20 cellular contexts compared by ENCODE assay signal in the genomic region with DNA sequence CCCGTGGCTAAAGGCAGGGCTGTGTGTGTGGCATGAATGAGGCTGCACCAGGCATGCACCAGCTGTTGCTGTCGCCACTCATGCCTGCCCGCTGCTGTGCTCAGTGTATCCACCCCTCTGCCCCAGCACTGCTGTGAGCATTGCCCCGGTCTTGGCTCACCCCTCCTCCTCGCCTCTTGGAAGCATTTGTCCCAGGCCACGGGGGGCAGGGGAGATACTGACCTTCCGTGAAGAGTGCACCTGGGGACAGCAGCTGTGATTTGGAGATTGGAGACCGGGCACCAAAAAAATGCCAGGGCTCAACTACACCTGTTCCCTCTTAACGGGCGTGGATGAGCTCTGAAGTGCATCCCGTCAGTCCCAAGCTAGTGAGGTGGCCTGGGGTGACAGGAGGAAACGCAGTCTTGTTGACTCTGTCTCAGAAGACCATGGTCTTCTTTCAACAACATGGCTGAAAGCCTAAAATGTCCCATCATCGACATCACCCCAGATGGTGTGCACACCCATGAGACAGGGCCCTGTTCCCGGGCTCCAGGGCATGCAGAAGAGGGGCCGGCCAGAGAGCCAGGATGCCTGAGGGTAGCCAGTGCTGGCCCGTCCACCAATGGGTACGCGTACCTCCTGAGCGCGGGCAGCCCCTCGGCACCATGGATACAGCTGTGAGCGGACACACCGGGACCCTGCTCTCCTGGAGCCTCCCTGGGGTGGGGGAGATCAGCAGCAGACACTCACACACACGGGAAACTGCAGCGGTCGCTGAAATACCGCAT.
DNase-seq lines count a peak whose midpoint lies in the region; ATAC-seq and TF ChIP-seq lines count a peak whose summit lies in the region.
"Had no signal": no experiment of that assay in that cellular context is flagged by ENCODE, and none has a peak within 500 bp of the region (broad histone marks: within the 10 kb centered on the region; RNA-seq: fewer than 3 reads in every experiment).

No MANE protein-coding gene starts in this region.

- H3K4me1 Mint-ChIP-seq in nephron progenitor cell: no peaks in the 10 kb centered on the region
- H3K4me1 Mint-ChIP-seq: IgD-negative memory B cell had no signal

- no peak for TF ChIP-seq POLR2A in spleen (IDR thresholded peaks at IDR 0.05)

- CTCF ChIA-PET in RWPE1 (lab: Yijun Ruan, JAX): no interaction called here

- no peaks in the 10 kb centered on the region for H3K9me3 ChIP-seq in spleen

- no peaks in the 10 kb centered on the region for H3K27me3 Mint-ChIP-seq in nephron progenitor cell (ENCODE audit: low read depth, poor library complexity)

- H3K36me3 Mint-ChIP-seq in nephron progenitor cell (ENCODE audit: low read depth): peaks cover 14% of the 10 kb centered on the region
- H3K36me3 Mint-ChIP-seq: IgD-negative memory B cell had no signal

- H3K27ac ChIP-seq in RWPE1 (peak overlapping the region; percentile 30), spleen (no peak overlapping the region)
- H3K27ac ChIP-seq: KMS-11, SK-N-MC had no signal

- no peak overlapping the region for H3K4me3 ChIP-seq in spleen
- H3K4me3 ChIP-seq: SK-N-MC had no signal

- peaks cover 0 to 61% (median 0%) of the 10 kb centered on the region in 6 donors for H3K36me3 ChIP-seq in spleen

- intact Hi-C loops in spleen (cut with DNase I; ENCODE audit: low total_unique reads): no loop called here

- peak overlapping the region; percentile 68 for H3K27ac Mint-ChIP-seq in nephron progenitor cell
- H3K27ac Mint-ChIP-seq: IgD-negative memory B cell had no signal

- H3K4me1 ChIP-seq in spleen: no peaks in the 10 kb centered on the region

- 90 to 97% (median 92%) methylated on average over 17 to 27 of the region's 27 CpGs for WGBS in spleen, 5 donors

- no peak for ATAC-seq in HG02642 (IDR thresholded peaks at IDR 0.05; ENCODE audit: poor library complexity, unreplicated experiment)

- H3K27me3 ChIP-seq in spleen (replicated peaks in 1 of 7): no peaks in the 10 kb centered on the region

- peak; percentile 21 for DNase-seq in DMS79 treated with DMSO at 0.1 percent for 48 hours (lab: John Stamatoyannopoulos, UW)
- DNase-seq in RWPE1 (ENCODE audit: low spot score): no peak
- no peak for DNase-seq in nephron progenitor cell
- DNase-seq in spleen: peak; percentile 73
- no peak for DNase-seq in Kasumi-1 (lab: John Stamatoyannopoulos, UW)
- DNase-seq in stimulated activated naive CD4-positive, alpha-beta T cell (lab: John Stamatoyannopoulos, UW): no peak
- no peak for DNase-seq in NCI-H774 (lab: John Stamatoyannopoulos, UW)
- DNase-seq: Calu3, H7, NCI-H1092 treated with DMSO at 0.1 percent for 48 hours, NCI-H1436, NCI-H187 treated with DMSO at 0.1 percent for 48 hours, NCI-H345, NCI-H510A treated with DMSO at 0.1 percent for 48 hours, RPMI8226, SHP77 treated with DMSO at 0.1 percent for 48 hours had no signal

- POLR2A ChIA-PET in RWPE1 (lab: Yijun Ruan, JAX; ENCODE audit: low non-redundant PET): no interaction called here

- no peak overlapping the region for H3K4me3 Mint-ChIP-seq in nephron progenitor cell

- peaks cover 3% of the 10 kb centered on the region for H3K9me3 Mint-ChIP-seq in nephron progenitor cell

- TF ChIP-seq CTCF in RWPE1 (conservative IDR thresholded peaks at IDR 0.05; ENCODE audit: low read depth): no peak
- no peak for TF ChIP-seq CTCF in nephron progenitor cell (IDR thresholded peaks at IDR 0.05)
- no peak for TF ChIP-seq CTCF in spleen (IDR thresholded peaks at IDR 0.05 in 8 of 11, conservative IDR thresholded peaks at IDR 0.05 in 3 of 11)

Comparison
In these comparisons a context has a peak if more than half of its experiments do, and no peak if none do; other contexts are left out.
1. DNase-seq: peak in DMS79 treated with DMSO at 0.1 percent for 48 hours (single experiment) and spleen (single experiment); none in RWPE1 (single experiment), nephron progenitor cell (single experiment), Kasumi-1 (0 of 2), stimulated activated naive CD4-positive, alpha-beta T cell (0 of 6) and NCI-H774 (single experiment).